Comparison of ENCODE assay signal across 24 cellular contexts in genomic region chr5:176713409-176713808, GRCh38.
"Had no signal": no experiment of that assay in that cellular context is flagged by ENCODE, and none has a peak within 500 bp of the region (broad histone marks: within the 10 kb centered on the region; RNA-seq: fewer than 3 reads in every experiment).

No MANE protein-coding gene starts in this region.

- H3K27me3 ChIP-seq: neural progenitor cell, ovary, testis, thyroid gland, vagina had no signal

- H3K4me1 ChIP-seq: lower lobe of right lung, stomach, testis, thyroid gland, transverse colon, upper lobe of left lung, vagina had no signal

- H3K36me3 ChIP-seq: lower lobe of right lung, neural progenitor cell, ovary, stomach, thyroid gland, transverse colon, upper lobe of left lung, vagina had no signal

- H3K9me3 ChIP-seq: lower lobe of right lung, testis, thyroid gland, transverse colon, vagina had no signal

- H3K9ac ChIP-seq: neural progenitor cell had no signal

- H3K4me2 ChIP-seq: neural progenitor cell had no signal

- H3K4me3 ChIP-seq: lower lobe of right lung, neural progenitor cell, ovary, skin epidermis, stomach, testis, thyroid gland, transverse colon, upper lobe of left lung, vagina had no signal

- DNase-seq: hippocampal formation; kidney glomerular epithelial cell; left cardiac atrium; lower lobe of right lung; mesenchymal stem cell; naive B cell; natural killer cell; nephron progenitor cell; ovary; retina; right cardiac atrium; stimulated activated CD4-positive, alpha-beta T cell treated with anti-CD3 and anti-CD28 coated beads, Interleukin-12 subunit alpha, Interleukin-12 subunit beta, amount 100 ng/mL, for 4 hours; stimulated activated CD4-positive, alpha-beta T cell treated with anti-CD3 and anti-CD28 coated beads, Interleukin-2, amount 100 ng/mL, for 24 hours; stimulated activated CD4-positive, alpha-beta T cell treated with anti-CD3 and anti-CD28 coated beads, Interleukin-4, amount 100 ng/mL, for 1 hour; stimulated activated naive B cell treated with anti-CD40 and anti-IgM and Interleukin-4, amounts not matched to agents 10 μg/mL and 1 μg/mL and 100 μg/mL, for 72 hours; stimulated activated naive CD8-positive, alpha-beta T cell treated with anti-CD3 and anti-CD28 coated beads, Interleukin-15, Interleukin-2, amounts not matched to agents 100 U/mL and 50 U/mL, for 24 hours; stomach; testis; thyroid gland; transverse colon; upper lobe of left lung had no signal

- H3K27ac ChIP-seq: lower lobe of right lung, neural progenitor cell, ovary, skin epidermis, stomach, testis, thyroid gland, transverse colon, upper lobe of left lung, vagina had no signal
